In the genomic region with DNA sequence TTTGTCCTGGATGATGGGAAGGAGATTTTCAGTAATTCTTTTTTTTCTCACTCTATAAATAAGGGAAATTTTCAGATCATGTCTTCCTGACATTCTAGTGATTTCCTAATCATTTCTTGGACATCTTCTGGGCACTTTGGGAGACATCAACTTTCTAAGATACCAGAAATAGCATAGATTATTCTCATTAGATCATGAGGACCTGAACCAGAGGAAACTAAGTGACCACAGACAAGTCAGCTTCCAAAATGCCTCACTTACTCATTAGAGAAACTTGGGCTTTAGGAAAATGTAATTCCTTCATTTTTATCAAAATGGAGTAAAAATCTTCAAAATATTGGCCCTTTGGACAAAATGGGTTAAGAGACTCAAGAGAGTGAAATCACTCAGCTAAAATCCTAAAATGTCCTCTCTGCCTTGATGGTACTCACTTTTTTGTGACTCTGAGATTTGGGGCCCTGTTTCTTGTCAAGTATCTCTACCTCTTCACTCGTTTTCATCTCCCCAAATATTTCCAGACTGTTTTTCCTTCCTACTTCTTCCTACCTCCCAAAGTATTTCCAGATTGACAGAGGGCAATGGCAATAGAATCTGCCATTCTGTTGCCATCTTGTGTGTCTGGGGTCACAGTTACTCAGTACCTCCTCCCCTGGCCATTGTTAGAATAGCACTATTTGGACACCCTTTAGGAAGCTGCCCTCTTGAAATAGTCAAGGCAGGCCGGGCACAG, we compare ENCODE assay signal across 13 cellular contexts.
A peak's percentile ranks its signal among the peaks of the same experiment; 100 is the strongest.
DNase-seq lines count a peak whose midpoint lies in the region; ATAC-seq and TF ChIP-seq lines count a peak whose summit lies in the region.
"Had no signal": no experiment of that assay in that cellular context is flagged by ENCODE, and none has a peak within 500 bp of the region (broad histone marks: within the 10 kb centered on the region; RNA-seq: fewer than 3 reads in every experiment).

No MANE protein-coding gene starts in this region.

- 0 out of 2 replicates have a peak, but pooled peaks cover 5% of the 10 kb centered on the region for H3K9me2 ChIP-seq in GM23338 (ENCODE audit: insufficient read depth)

- no peak overlapping the region for H2BK5ac ChIP-seq in mesenchymal stem cell (ENCODE audit: low read depth, low read length, poor library complexity, severe bottlenecking)

- no peaks in the 10 kb centered on the region for H3K27me3 Mint-ChIP-seq in CD4-positive, CD25-positive, alpha-beta regulatory T cell
- H3K27me3 Mint-ChIP-seq in GM23338 (ENCODE audit: insufficient read depth, low read depth, poor library complexity): peaks cover 3% of the 10 kb centered on the region

- H3K4me2 ChIP-seq in GM23338 (no peak overlapping the region), mesenchymal stem cell (ENCODE audit: low read length, poor library complexity, severe bottlenecking) (no peak overlapping the region)

- peaks cover 4% of the 10 kb centered on the region for H3K36me3 Mint-ChIP-seq in CD4-positive, CD25-positive, alpha-beta regulatory T cell
- no peaks in the 10 kb centered on the region; the same call in 2 of the 3 replicates for H3K36me3 Mint-ChIP-seq in GM23338 (ENCODE audit: low read depth)

- H3K27ac Mint-ChIP-seq in CD4-positive, CD25-positive, alpha-beta regulatory T cell: peak overlapping the region in 2 of 3 donors; percentile 1 to 64
- H3K27ac Mint-ChIP-seq in GM23338: no peak overlapping the region
- H3K27ac Mint-ChIP-seq: activated naive CD4-positive, alpha-beta T cell treated with anti-CD3 and anti-CD28 coated beads for 36 hours had no signal

- H3K4me1 ChIP-seq in CD4-positive, CD25-positive, alpha-beta regulatory T cell (ENCODE audit: control insufficient read depth, insufficient read depth, low read length, poor library complexity, severe bottlenecking): peaks cover 4% of the 10 kb centered on the region
- H3K4me1 ChIP-seq in GM23338 (ENCODE audit: insufficient read depth) (peaks cover 10% of the 10 kb centered on the region; the same call in 1 of the 2 replicates), adipocyte (ENCODE audit: control insufficient read depth, insufficient read depth, low read length) (peaks cover 38% of the 10 kb centered on the region), mesenchymal stem cell (ENCODE audit: control insufficient read depth, insufficient read depth, low read depth, low read length) (peaks cover 6% of the 10 kb centered on the region)
- H3K4me1 ChIP-seq: colonic mucosa had no signal

- H3K4me1 Mint-ChIP-seq in CD4-positive, CD25-positive, alpha-beta regulatory T cell: peaks cover 0 to 9% (median 3%) of the 10 kb centered on the region in 4 donors
- peaks cover 30% of the 10 kb centered on the region for H3K4me1 Mint-ChIP-seq in GM23338

- no peak for ATAC-seq in CD4-positive, CD25-positive, alpha-beta regulatory T cell (ENCODE audit: low read depth in 2 of 2)
- peak; percentile 45; the same call in 2 of the 3 replicates for ATAC-seq in GM23338

- H3K4me3 Mint-ChIP-seq in CD4-positive, CD25-positive, alpha-beta regulatory T cell: no peak overlapping the region
- no peak overlapping the region for H3K4me3 Mint-ChIP-seq in GM23338
- H3K4me3 Mint-ChIP-seq: activated naive CD4-positive, alpha-beta T cell treated with anti-CD3 and anti-CD28 coated beads for 36 hours had no signal

- no peak overlapping the region for H2BK12ac ChIP-seq in mesenchymal stem cell (ENCODE audit: low read length in 2 of 2)

- H2BK120ac ChIP-seq in mesenchymal stem cell (ENCODE audit: low read depth, low read length): no peak overlapping the region

- no peak overlapping the region for H2AK5ac ChIP-seq in mesenchymal stem cell (ENCODE audit: low read length, severe bottlenecking)

- H3K23ac ChIP-seq in mesenchymal stem cell (ENCODE audit: low read length in 2 of 2): no peak overlapping the region

- no peaks in the 10 kb centered on the region for H4K20me1 ChIP-seq in GM23338 (replicated peaks; ENCODE audit: insufficient read depth)

- H2AFZ ChIP-seq in GM23338 (no peak overlapping the region), mesenchymal stem cell (ENCODE audit: low read depth, low read length) (no peak overlapping the region)

- H3K27ac ChIP-seq in CD4-positive, CD25-positive, alpha-beta regulatory T cell (ENCODE audit: insufficient read depth, low read length, poor library complexity, severe bottlenecking): no peak overlapping the region
- H3K27ac ChIP-seq in GM23338 (ENCODE audit: low read depth) (no peak overlapping the region), mesenchymal stem cell (ENCODE audit: low read length, poor library complexity, severe bottlenecking) (no peak overlapping the region)

- no peak overlapping the region for H4K91ac ChIP-seq in mesenchymal stem cell (ENCODE audit: low read length)

- TF ChIP-seq CTCF in GM23338 (conservative IDR thresholded peaks at IDR 0.05; ENCODE audit: low read depth in 2 of 2): peak; percentile 32 to 44

- H3K4ac ChIP-seq in mesenchymal stem cell (ENCODE audit: low read depth in 1 of 2, low read length in 2 of 2): no peak overlapping the region

- no peak overlapping the region for H3K14ac ChIP-seq in mesenchymal stem cell (ENCODE audit: low read length in 2 of 2)

- H4K8ac ChIP-seq in mesenchymal stem cell (ENCODE audit: low read length): no peak overlapping the region

- no peak overlapping the region for H2BK15ac ChIP-seq in mesenchymal stem cell (ENCODE audit: low read depth, poor library complexity, severe bottlenecking)

- H3K18ac ChIP-seq in mesenchymal stem cell (ENCODE audit: low read depth in 1 of 2, low read length in 2 of 2): no peak overlapping the region

- no peaks in the 10 kb centered on the region for H3K36me3 ChIP-seq in CD4-positive, CD25-positive, alpha-beta regulatory T cell (ENCODE audit: control insufficient read depth, insufficient read depth, low read length)
- no peaks in the 10 kb centered on the region for H3K36me3 ChIP-seq in GM23338 (ENCODE audit: insufficient read depth)
- no peaks in the 10 kb centered on the region for H3K36me3 ChIP-seq in adipocyte (ENCODE audit: control insufficient read depth, insufficient read depth, low read length, severe bottlenecking)
- H3K36me3 ChIP-seq in mesenchymal stem cell (ENCODE audit: control insufficient read depth in 1 of 2, insufficient read depth in 2 of 2, low read depth in 1 of 2, low read length in 2 of 2): no peaks in the 10 kb centered on the region
- H3K36me3 ChIP-seq: colonic mucosa, sigmoid colon had no signal

- no peaks in the 10 kb centered on the region for H3F3A ChIP-seq in GM23338 (replicated peaks; ENCODE audit: low read depth)

- no peak overlapping the region for H3K4me3 ChIP-seq in CD4-positive, CD25-positive, alpha-beta regulatory T cell (ENCODE audit: low read depth, low read length)
- no peak overlapping the region for H3K4me3 ChIP-seq in GM23338
- H3K4me3 ChIP-seq in adipocyte (ENCODE audit: low read length): peak overlapping the region; percentile 17
- H3K4me3 ChIP-seq in mesenchymal stem cell (ENCODE audit: insufficient read depth in 1 of 2, low read depth in 1 of 2, low read length in 2 of 2): peak overlapping the region in 1 of 2 experiments; percentile 53
- H3K4me3 ChIP-seq: colonic mucosa, sigmoid colon had no signal

- H3K9ac ChIP-seq in adipocyte (ENCODE audit: low read length) (no peak overlapping the region), mesenchymal stem cell (ENCODE audit: low read length) (peak overlapping the region; percentile 74)

- H3K9me3 Mint-ChIP-seq in CD4-positive, CD25-positive, alpha-beta regulatory T cell: peaks cover 0 to 1% (median 0%) of the 10 kb centered on the region in 7 donors
- no peaks in the 10 kb centered on the region for H3K9me3 Mint-ChIP-seq in GM23338
- H3K9me3 Mint-ChIP-seq: activated naive CD4-positive, alpha-beta T cell treated with anti-CD3 and anti-CD28 coated beads for 36 hours had no signal

- H3K79me2 ChIP-seq in GM23338 (replicated peaks; ENCODE audit: insufficient read depth): no peaks in the 10 kb centered on the region

- no peaks in the 10 kb centered on the region for H3K27me3 ChIP-seq in CD4-positive, CD25-positive, alpha-beta regulatory T cell (ENCODE audit: control insufficient read depth, insufficient read depth, low read length)
- H3K27me3 ChIP-seq in GM23338 (ENCODE audit: insufficient read depth): no peaks in the 10 kb centered on the region
- H3K27me3 ChIP-seq in adipocyte (replicated peaks; ENCODE audit: control insufficient read depth, insufficient read depth, low read length): no peaks in the 10 kb centered on the region
- H3K27me3 ChIP-seq in mesenchymal stem cell (ENCODE audit: control insufficient read depth in 1 of 2, insufficient read depth in 1 of 2, low read length in 2 of 2): no peaks in the 10 kb centered on the region
- H3K27me3 ChIP-seq: colonic mucosa, sigmoid colon had no signal

- H3K9me3 ChIP-seq in CD4-positive, CD25-positive, alpha-beta regulatory T cell (ENCODE audit: control insufficient read depth in 2 of 2, low read length in 2 of 2): no peaks in the 10 kb centered on the region
- H3K9me3 ChIP-seq in adipocyte (ENCODE audit: control insufficient read depth, low read length): no peaks in the 10 kb centered on the region
- H3K9me3 ChIP-seq in mesenchymal stem cell (ENCODE audit: control insufficient read depth, low read length): no peaks in the 10 kb centered on the region
- H3K9me3 ChIP-seq: colonic mucosa, sigmoid colon had no signal

- WGBS in mesenchymal stem cell: 97% methylated on average over 2 of the region's 2 CpGs

- no peaks in the 10 kb centered on the region for H3K79me1 ChIP-seq in mesenchymal stem cell (replicated peaks; ENCODE audit: low read length, poor library complexity, severe bottlenecking)

- no peak for DNase-seq in CD4-positive, CD25-positive, alpha-beta regulatory T cell
- DNase-seq in GM23338 (ENCODE audit: low spot score) (peak; percentile 34), adipocyte (ENCODE audit: low read depth) (no peak), mesenchymal stem cell (no peak), foreskin melanocyte (no peak), midbrain (lab: John Stamatoyannopoulos, UW) (no peak)
- DNase-seq in activated naive CD4-positive, alpha-beta T cell (lab: John Stamatoyannopoulos, UW): no peak
- DNase-seq: activated CD4-positive, alpha-beta T cell treated with anti-CD3 and anti-CD28 coated beads, Interleukin-2, amount 50 U/mL, for 1 hour; activated naive CD4-positive, alpha-beta T cell treated with anti-CD3 and anti-CD28 coated beads for 36 hours; colonic mucosa; MM.1S; sigmoid colon; trophoblast cell had no signal
